ENCODE assay signal across 26 cellular contexts in the genomic region with DNA sequence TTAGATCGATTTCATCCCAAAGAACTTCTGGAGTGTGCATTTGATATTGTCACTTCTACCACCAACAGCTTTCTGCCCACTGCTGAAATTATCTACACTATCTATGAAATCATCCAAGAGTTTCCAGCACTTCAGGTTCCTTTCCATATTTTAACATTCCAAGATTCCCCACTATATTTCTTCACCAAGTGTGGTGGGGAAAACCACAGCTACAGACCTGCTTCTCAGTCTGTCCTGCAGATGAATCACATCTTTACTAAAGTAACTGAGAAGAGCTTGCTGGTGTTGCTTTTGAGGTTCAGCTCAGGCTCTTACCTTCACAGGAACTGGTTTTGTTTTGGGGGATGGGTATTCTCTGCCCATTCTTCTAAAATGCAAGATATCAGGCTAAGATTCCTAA.
"Had no signal": no experiment of that assay in that cellular context is flagged by ENCODE, and none has a peak within 500 bp of the region (broad histone marks: within the 10 kb centered on the region; RNA-seq: fewer than 3 reads in every experiment).

No MANE protein-coding gene starts in this region.

- H3K9me3 Mint-ChIP-seq: activated naive CD8-positive, alpha-beta T cell treated with anti-CD3 and anti-CD28 coated beads, Interleukin-2, amount 50 U/mL, for 24 hours; activated T-cell treated with anti-CD3 and anti-CD28 coated beads, Interleukin-2, amount 50 U/mL, for 72 hours; natural killer cell; stimulated activated memory B cell treated with anti-CD40 and anti-IgM and Interleukin-4, amounts not matched to agents 10 μg/mL and 1 μg/mL and 100 μg/mL, for 72 hours; T-helper 1 cell treated with Interleukin-12 subunit alpha and Interleukin-12 subunit beta and Interleukin-4 antibody, amounts not matched to agents 30 μg/mL and 1 μg/mL, for 36 hours had no signal

- H3K27me3 ChIP-seq: hepatocyte, right lobe of liver, stomach, transverse colon had no signal

- ATAC-seq: activated naive CD8-positive, alpha-beta T cell treated with anti-CD3 and anti-CD28 coated beads, Interleukin-2, amount 50 U/mL, for 24 hours; activated T-cell treated with anti-CD3 and anti-CD28 coated beads, Interleukin-2, amount 50 U/mL, for 72 hours; natural killer cell; stimulated activated memory B cell treated with anti-CD40 and anti-IgM and Interleukin-4, amounts not matched to agents 10 μg/mL and 1 μg/mL and 100 μg/mL, for 72 hours had no signal

- H3K27ac Mint-ChIP-seq: activated naive CD8-positive, alpha-beta T cell treated with anti-CD3 and anti-CD28 coated beads, Interleukin-2, amount 50 U/mL, for 24 hours; activated T-cell treated with anti-CD3 and anti-CD28 coated beads, Interleukin-2, amount 50 U/mL, for 72 hours; immature natural killer cell; natural killer cell; stimulated activated memory B cell treated with anti-CD40 and anti-IgM and Interleukin-4, amounts not matched to agents 10 μg/mL and 1 μg/mL and 100 μg/mL, for 72 hours; T-helper 1 cell treated with Interleukin-12 subunit alpha and Interleukin-12 subunit beta and Interleukin-4 antibody, amounts not matched to agents 30 μg/mL and 1 μg/mL, for 36 hours had no signal

- H3K4me1 ChIP-seq: left ventricle myocardium inferior, parathyroid adenoma, transverse colon had no signal

- DNase-seq: activated CD4-positive, alpha-beta T cell treated with anti-CD3 and anti-CD28 coated beads for 4 hours; activated CD4-positive, alpha-beta T cell treated with anti-CD3 and anti-CD28 coated beads, Interleukin-2, amount 50 U/mL, for 48 hours; activated CD4-positive, CD25-positive, alpha-beta regulatory T cell; activated CD8-positive, alpha-beta memory T cell treated with anti-CD3 and anti-CD28 coated beads, Interleukin-2, amount 50 U/mL, for 48 hours; activated effector memory CD4-positive, alpha-beta T cell treated with Interleukin-2 at 50 U/mL for 16 hours; activated naive CD4-positive, alpha-beta T cell treated with anti-CD3 and anti-CD28 coated beads, Interleukin-2, amount 50 U/mL, for 16 hours; activated naive CD8-positive, alpha-beta T cell treated with anti-CD3 and anti-CD28 coated beads, Interleukin-2, amount 50 U/mL, for 24 hours; activated T-cell treated with anti-CD3 and anti-CD28 coated beads, Interleukin-2, amount 50 U/mL, for 72 hours; aorta; cerebellar nuclear complex; cortex of kidney; foreskin melanocyte; immature natural killer cell; kidney glomerular epithelial cell; left ventricle myocardium inferior; natural killer cell; right lobe of liver; small intestine; stimulated activated CD4-positive, alpha-beta T cell treated with anti-CD3 and anti-CD28 coated beads, Interleukin-15, amount 100 ng/mL, for 24 hours; stomach; transverse colon had no signal

- H3K4me3 Mint-ChIP-seq: activated naive CD8-positive, alpha-beta T cell treated with anti-CD3 and anti-CD28 coated beads, Interleukin-2, amount 50 U/mL, for 24 hours; activated T-cell treated with anti-CD3 and anti-CD28 coated beads, Interleukin-2, amount 50 U/mL, for 72 hours; immature natural killer cell; natural killer cell; stimulated activated memory B cell treated with anti-CD40 and anti-IgM and Interleukin-4, amounts not matched to agents 10 μg/mL and 1 μg/mL and 100 μg/mL, for 72 hours; T-helper 1 cell treated with Interleukin-12 subunit alpha and Interleukin-12 subunit beta and Interleukin-4 antibody, amounts not matched to agents 30 μg/mL and 1 μg/mL, for 36 hours had no signal

- H3K4me3 ChIP-seq: hepatocyte, left ventricle myocardium inferior, right lobe of liver, stomach, transverse colon had no signal

- H3K27ac ChIP-seq: epithelial cell of prostate, hepatocyte, left ventricle myocardium inferior, parathyroid adenoma, right lobe of liver, stomach, transverse colon had no signal

- H3K9me3 ChIP-seq: left ventricle myocardium inferior, right lobe of liver, stomach, transverse colon had no signal

- H3K27me3 Mint-ChIP-seq: activated naive CD8-positive, alpha-beta T cell treated with anti-CD3 and anti-CD28 coated beads, Interleukin-2, amount 50 U/mL, for 24 hours; stimulated activated memory B cell treated with anti-CD40 and anti-IgM and Interleukin-4, amounts not matched to agents 10 μg/mL and 1 μg/mL and 100 μg/mL, for 72 hours had no signal

- H3K4me1 Mint-ChIP-seq: activated naive CD8-positive, alpha-beta T cell treated with anti-CD3 and anti-CD28 coated beads, Interleukin-2, amount 50 U/mL, for 24 hours; immature natural killer cell; natural killer cell; stimulated activated memory B cell treated with anti-CD40 and anti-IgM and Interleukin-4, amounts not matched to agents 10 μg/mL and 1 μg/mL and 100 μg/mL, for 72 hours had no signal
